In the genomic region with DNA sequence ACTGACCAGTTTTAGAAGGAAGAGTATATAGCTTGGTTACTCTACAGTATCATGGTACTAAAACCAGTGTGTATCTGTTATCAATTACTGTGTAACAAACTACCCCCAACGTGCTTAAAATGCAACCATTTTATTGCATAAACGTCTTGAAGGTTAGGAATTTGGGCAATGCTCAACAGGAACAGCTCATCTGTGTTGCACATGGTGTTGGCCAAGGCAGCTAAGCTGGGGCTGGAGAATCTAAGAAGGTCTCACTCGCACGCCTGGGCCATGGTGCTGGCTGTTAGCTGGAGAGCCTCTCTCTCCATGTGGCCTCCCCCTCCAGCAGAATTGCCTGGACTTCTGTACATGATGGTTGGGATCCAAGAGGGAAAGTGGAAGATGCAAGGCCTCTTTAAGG, we compare ENCODE assay signal across 24 cellular contexts.
DNase-seq lines count a peak whose midpoint lies in the region; ATAC-seq, FAIRE-seq and TF ChIP-seq lines count a peak whose summit lies in the region.
"Had no signal": no experiment of that assay in that cellular context is flagged by ENCODE, and none has a peak within 500 bp of the region (broad histone marks: within the 10 kb centered on the region; RNA-seq: fewer than 3 reads in every experiment).

No MANE protein-coding gene starts in this region.

- no peaks in the 10 kb centered on the region for H4K20me1 ChIP-seq in astrocyte (ENCODE audit: insufficient read depth, low read length)

- WGBS in transverse colon (ENCODE audit: low coverage in 1 of 2), 2 donors: 43 to 81% methylated on average over 1 to 4 of the region's 4 CpGs
- WGBS in psoas muscle, 3 donors: 75 to 83% (median 77%) methylated on average over 4 of the region's 4 CpGs

- TF ChIP-seq CTCF in BJ (IDR thresholded peaks at IDR 0.05; ENCODE audit: insufficient read depth, low read depth, low read length) (no peak), astrocyte (IDR thresholded peaks at IDR 0.05; ENCODE audit: insufficient read depth, low read depth, low read length) (no peak), transverse colon (IDR thresholded peaks at IDR 0.05) (no peak), psoas muscle (IDR thresholded peaks at IDR 0.05) (no peak)

- intact Hi-C loops in transverse colon (cut with DNase I; ENCODE audit: low total_unique reads) (loop anchor here (10.0 kb wide), 1 partner anchor 55 kb away; no protein-coding TSS in a partner anchor), psoas muscle (cut with DNase I) (no loop called here)

- H3K9ac ChIP-seq in astrocyte (ENCODE audit: low read length): no peak overlapping the region

- H3K9me3 ChIP-seq in astrocyte (ENCODE audit: insufficient read depth, low read depth, low read length) (no peaks in the 10 kb centered on the region), transverse colon (no peaks in the 10 kb centered on the region), psoas muscle (no peaks in the 10 kb centered on the region)
- H3K9me3 ChIP-seq: A549 had no signal

- H3K4me1 ChIP-seq in astrocyte (ENCODE audit: insufficient read depth, low read length) (peaks cover 11% of the 10 kb centered on the region), transverse colon (peaks cover 0 to 6% (median 4%) of the 10 kb centered on the region in 4 donors), psoas muscle (no peaks in the 10 kb centered on the region)
- H3K4me1 ChIP-seq: A549 had no signal

- CTCF ChIA-PET in BJ (lab: Yijun Ruan, JAX): interaction anchor here (0.6 to 1.2 kb wide), 2 partner anchors 12 to 24 kb away, joined by 3 read pairs; no protein-coding TSS in a partner anchor

- ATAC-seq in HG02642 (IDR thresholded peaks at IDR 0.05; ENCODE audit: poor library complexity, unreplicated experiment) (no peak), psoas muscle (no peak)
- ATAC-seq: A549, GM12878, GM23338, SK-N-SH treated with all-trans-retinoic acid at 6 μM for 48 hours had no signal

- peaks cover 4% of the 10 kb centered on the region for H3K27me3 Mint-ChIP-seq in astrocyte (ENCODE audit: low read depth, unreplicated experiment)

- no peaks in the 10 kb centered on the region for H3K27me3 ChIP-seq in BJ (ENCODE audit: control insufficient read depth, insufficient read depth, low read length)
- H3K27me3 ChIP-seq in astrocyte (ENCODE audit: insufficient read depth, low read length): no peaks in the 10 kb centered on the region
- no peaks in the 10 kb centered on the region for H3K27me3 ChIP-seq in transverse colon
- no peaks in the 10 kb centered on the region for H3K27me3 ChIP-seq in psoas muscle (ENCODE audit: insufficient read depth in 3 of 3, low read length in 2 of 3)

- POLR2A ChIA-PET in BJ (lab: Charles Lee): interaction anchor here (0.5 to 1.2 kb wide), 4 partner anchors 24 to 139 kb away, joined by 3 to 4 read pairs (median 3); no protein-coding TSS in a partner anchor

- peaks cover 3% of the 10 kb centered on the region for H3K9me3 Mint-ChIP-seq in astrocyte (ENCODE audit: unreplicated experiment)
- H3K9me3 Mint-ChIP-seq: GM23338 had no signal

- peaks cover 43% of the 10 kb centered on the region for H3K4me1 Mint-ChIP-seq in astrocyte (ENCODE audit: low read depth, unreplicated experiment)
- H3K4me1 Mint-ChIP-seq: GM23338 had no signal

- no peak overlapping the region for H3K4me3 Mint-ChIP-seq in astrocyte (ENCODE audit: unreplicated experiment)
- H3K4me3 Mint-ChIP-seq: GM23338 had no signal

- H2AFZ ChIP-seq in astrocyte (ENCODE audit: low read depth, low read length): no peak overlapping the region
- H2AFZ ChIP-seq: GM23338, PC-9 had no signal

- no peak overlapping the region for H3K4me2 ChIP-seq in astrocyte (ENCODE audit: low read length)
- H3K4me2 ChIP-seq: A549, GM23338, PC-9 had no signal

- no peaks in the 10 kb centered on the region for H3K36me3 ChIP-seq in BJ (ENCODE audit: control insufficient read depth, insufficient read depth, low read length)
- H3K36me3 ChIP-seq in astrocyte (ENCODE audit: insufficient read depth, low read length): no peaks in the 10 kb centered on the region
- no peaks in the 10 kb centered on the region for H3K36me3 ChIP-seq in transverse colon
- no peaks in the 10 kb centered on the region for H3K36me3 ChIP-seq in psoas muscle (ENCODE audit: insufficient read depth in 1 of 2, low read depth in 1 of 2)

- no peak for TF ChIP-seq POLR2A in transverse colon (IDR thresholded peaks at IDR 0.05)

- H3K27ac Mint-ChIP-seq in astrocyte (ENCODE audit: unreplicated experiment): no peak overlapping the region
- H3K27ac Mint-ChIP-seq: GM23338 had no signal

- no peaks in the 10 kb centered on the region for H3K79me2 ChIP-seq in astrocyte (ENCODE audit: insufficient read depth, low read length)

- no peaks in the 10 kb centered on the region for H3K36me3 Mint-ChIP-seq in astrocyte (ENCODE audit: low read depth, unreplicated experiment)

- DNase-seq in BJ (ENCODE audit: low read depth) (peak; percentile 49), astrocyte (ENCODE audit: low read depth) (no peak), iris pigment epithelial cell (ENCODE audit: low read depth) (peak; percentile 14), transverse colon (no peak), mesenteric fat pad (ENCODE audit: low spot score) (no peak), psoas muscle (no peak)
- DNase-seq: COR-L47, DMS 273 treated with DMSO at 0.1 percent for 48 hours, DND-41, GF-D8, HCEC 1CT, KBM-7, NCI-H1105 treated with DMSO at 0.1 percent for 48 hours, NCI-H1694, NCI-H524, PC-9, SIG-M5 had no signal

- H3K27ac ChIP-seq in astrocyte (ENCODE audit: low read depth, low read length) (no peak overlapping the region), transverse colon (peak overlapping the region; percentile 4 to 57 (median 48)), psoas muscle (no peak overlapping the region)
- H3K27ac ChIP-seq: A549, PC-9, RWPE1 had no signal

- H3K4me3 ChIP-seq in BJ (ENCODE audit: low read depth, low read length): no peak overlapping the region
- no peak overlapping the region for H3K4me3 ChIP-seq in astrocyte (ENCODE audit: insufficient read depth, low read depth, low read length)
- no peak overlapping the region for H3K4me3 ChIP-seq in transverse colon
- H3K4me3 ChIP-seq in psoas muscle: no peak overlapping the region
- H3K4me3 ChIP-seq: A549, GM12878, GM23338, PC-9 had no signal

- in situ Hi-C loops in transverse colon (cut with MboI; ENCODE audit: low pct_ligation_motif_present in 1 of 4, low pct_unique_long_range_greater_than_20kb in 1 of 4, low sequenced_read_pairs in 3 of 4): no loop called here

- peak; percentile 60 for FAIRE-seq in astrocyte (lab: Jason Lieb, UNC)
- FAIRE-seq: A549, GM12878, GM19239 had no signal

- TF ChIP-seq EP300 in transverse colon (IDR thresholded peaks at IDR 0.05; ENCODE audit: low read depth): no peak

Comparison
In these comparisons a context has a peak if more than half of its experiments do, and no peak if none do; other contexts are left out.
1. DNase-seq: peak in BJ (single experiment) and iris pigment epithelial cell (single experiment); none in astrocyte (single experiment), transverse colon (single experiment), mesenteric fat pad (single experiment) and psoas muscle (0 of 2).
2. H3K27ac ChIP-seq: peak in transverse colon (4 of 4); none in astrocyte (single experiment) and psoas muscle (single experiment).